ENCODE assay signal across 13 cellular contexts in the genomic region with DNA sequence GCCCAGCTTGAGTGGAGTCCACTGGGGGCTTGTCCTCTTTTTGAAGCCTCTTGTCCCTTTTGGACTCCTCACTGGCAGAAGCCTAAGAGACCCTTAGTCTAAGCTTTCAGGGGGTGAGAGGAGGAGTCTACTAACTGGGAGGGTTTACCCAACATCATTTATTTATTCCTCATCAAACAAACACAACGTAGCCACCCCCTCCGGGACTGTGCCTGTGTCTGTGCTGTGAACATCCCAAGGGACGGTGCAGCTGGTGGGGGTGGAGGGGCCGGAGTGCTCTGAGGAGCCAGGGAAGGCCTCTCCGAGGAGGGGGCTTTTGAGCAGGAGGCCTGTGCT. TPM values are rescaled to one million over a fixed set of nuclear protein-coding genes. Genes with fewer than 3 reads are reported as not detected.
DNase-seq lines count a peak whose midpoint lies in the region; ATAC-seq, FAIRE-seq and TF ChIP-seq lines count a peak whose summit lies in the region.
"Had no signal": no experiment of that assay in that cellular context is flagged by ENCODE, and none has a peak within 500 bp of the region (broad histone marks: within the 10 kb centered on the region; RNA-seq: fewer than 3 reads in every experiment).

No MANE protein-coding gene starts in this region.

- H3K9me2 ChIP-seq in SK-N-SH, result no peaks in the 10 kb centered on the region

- no peaks in the 10 kb centered on the region for H3K27me3 Mint-ChIP-seq in MCF 10A (ENCODE audit: insufficient read depth, unreplicated experiment)

- H3K4me1 Mint-ChIP-seq in MCF 10A (ENCODE audit: insufficient read depth, unreplicated experiment), result peaks cover 41% of the 10 kb centered on the region

- CTCF ChIA-PET in SK-N-SH (lab: Yijun Ruan, JAX) (interaction anchor here (0.5 to 14.3 kb wide), 40 partner anchors 9 to 731 kb away, joined by 3 to 207 read pairs (median 6); partner anchors contain the start of genes KLF11, TAF1B and YWHAQ), MCF 10A (lab: Yijun Ruan, JAX) (interaction anchor here (0.6 to 7.8 kb wide), 39 partner anchors 10 to 555 kb away, joined by 3 to 99 read pairs (median 4); partner anchors contain the start of genes ADAM17 and TAF1B)

- WGBS in SK-N-SH (ENCODE audit: low lambda C conversion rate), result 96% methylated on average over 5 of the region's 5 CpGs
- WGBS in thyroid gland, 2 donors, result 72 to 78% methylated on average over 5 of the region's 5 CpGs

- H3K9me1 ChIP-seq in keratinocyte (ENCODE audit: control insufficient read depth, extremely low read depth, insufficient read depth, low read length), result peaks cover 2% of the 10 kb centered on the region

- no peak overlapping the region for H3K4me3 Mint-ChIP-seq in MCF 10A (ENCODE audit: unreplicated experiment)
- H3K4me3 Mint-ChIP-seq: nephron progenitor cell had no signal

- dilution Hi-C loops in keratinocyte (cut with MboI; ENCODE audit: extremely low pct_ligation_motif_present, low sequenced_read_pairs), result no loop called here

- H3K36me3 ChIP-seq in SK-N-SH (replicated peaks in 1 of 2; ENCODE audit: control insufficient read depth in 1 of 2, insufficient read depth in 2 of 2, low read length in 1 of 2) (no peaks in the 10 kb centered on the region), keratinocyte (ENCODE audit: control insufficient read depth in 2 of 2, extremely low read depth in 1 of 2, insufficient read depth in 2 of 2, low read length in 2 of 2) (no peaks in the 10 kb centered on the region), thyroid gland (no peaks in the 10 kb centered on the region)

- H3K79me2 ChIP-seq in SK-N-SH (ENCODE audit: insufficient read depth) (no peaks in the 10 kb centered on the region), keratinocyte (ENCODE audit: control insufficient read depth, insufficient read depth, low read length) (no peaks in the 10 kb centered on the region)

- FAIRE-seq in keratinocyte (lab: Jason Lieb, UNC), result no peak
- FAIRE-seq: D721Med had no signal

- no peaks in the 10 kb centered on the region for H4K20me1 ChIP-seq in SK-N-SH (ENCODE audit: insufficient read depth)
- H4K20me1 ChIP-seq in keratinocyte (ENCODE audit: control insufficient read depth, extremely low read depth, insufficient read depth, low read length), result no peaks in the 10 kb centered on the region

- no peak overlapping the region for H3K9ac ChIP-seq in SK-N-SH
- peak overlapping the region; percentile 78 for H3K9ac ChIP-seq in keratinocyte (ENCODE audit: control insufficient read depth, extremely low read depth, insufficient read depth, low read length)

- intact Hi-C loops in MCF 10A (cut with micrococcal nuclease) (loop anchor here (2.0 kb wide), 1 partner anchor 634 kb away; no protein-coding TSS in a partner anchor), thyroid gland (cut with DNase I) (loop anchor here (10.0 kb wide), 3 partner anchors 144 to 634 kb away; no protein-coding TSS in a partner anchor)

- TF ChIP-seq RAD21 in SK-N-SH (IDR thresholded peaks at IDR 0.05; ENCODE audit: low read length), result no peak

- H3K27ac Mint-ChIP-seq in MCF 10A (ENCODE audit: low read depth, unreplicated experiment), result peak overlapping the region; percentile 92
- H3K27ac Mint-ChIP-seq: nephron progenitor cell had no signal

- no peak overlapping the region; a peak in 1 of 4 replicates for H3K27ac ChIP-seq in SK-N-SH (ENCODE audit: low read depth in 2 of 2, low read length in 1 of 2)
- H3K27ac ChIP-seq in keratinocyte (ENCODE audit: control insufficient read depth, insufficient read depth, low read length), result peak overlapping the region; percentile 94
- peak overlapping the region in 2 of 3 donors; percentile 10 to 63 for H3K27ac ChIP-seq in thyroid gland
- H3K27ac ChIP-seq: 22Rv1 had no signal

- no peak for TF ChIP-seq POLR2A in thyroid gland (IDR thresholded peaks at IDR 0.05)

- no peaks in the 10 kb centered on the region for H3K9me3 Mint-ChIP-seq in MCF 10A (ENCODE audit: unreplicated experiment)
- H3K9me3 Mint-ChIP-seq: nephron progenitor cell had no signal

- H3K36me3 Mint-ChIP-seq in MCF 10A (ENCODE audit: insufficient read depth, unreplicated experiment), result no peaks in the 10 kb centered on the region

- DNase-seq in SK-N-SH (no peak), MCF 10A (ENCODE audit: unreplicated experiment) (no peak), keratinocyte (ENCODE audit: low read depth, low spot score) (no peak), thyroid gland (no peak)
- no peak for DNase-seq in activated T-cell treated with anti-CD3 and anti-CD28 coated beads, Interleukin-2, amount 50 U/mL, for 1 hour
- DNase-seq: activated CD4-positive, CD25-positive, alpha-beta regulatory T cell treated with anti-CD3 and anti-CD28 coated beads, Interleukin-2, amount 50 U/mL, for 72 hours; amniotic stem cell; nephron progenitor cell had no signal

- TF ChIP-seq CTCF in SK-N-SH (IDR thresholded peaks at IDR 0.05) (no peak), MCF 10A (IDR thresholded peaks at IDR 0.05; ENCODE audit: unreplicated experiment) (no peak), keratinocyte (optimal IDR thresholded peaks at IDR 0.05 in 1 of 3, IDR thresholded peaks at IDR 0.05 in 1 of 3, conservative IDR thresholded peaks at IDR 0.05 in 1 of 3; ENCODE audit: extremely low read depth in 1 of 3, insufficient read depth in 2 of 3, low read length in 3 of 3) (no peak), thyroid gland (IDR thresholded peaks at IDR 0.05) (no peak)

- no peak for ATAC-seq in SK-N-SH treated with all-trans-retinoic acid at 6 μM for 48 hours
- ATAC-seq in GM21737 (IDR thresholded peaks at IDR 0.05; ENCODE audit: unreplicated experiment), result no peak
- no peak for ATAC-seq in activated CD4-positive, CD25-positive, alpha-beta regulatory T cell treated with anti-CD3 and anti-CD28 coated beads, Interleukin-2, amount 50 U/mL, for 24 hours

- POLR2A ChIA-PET in SK-N-SH (lab: Yijun Ruan, JAX) (interaction anchor here (1.5 to 2.5 kb wide), 2 partner anchors 170 to 248 kb away, joined by 4 to 8 read pairs; partner anchors contain the start of gene YWHAQ), MCF 10A (lab: Yijun Ruan, JAX) (interaction anchor here (0.6 to 8.8 kb wide), 23 partner anchors 11 to 592 kb away, joined by 3 to 113 read pairs (median 7); partner anchors contain the start of genes ADAM17, ITGB1BP1, KLF11 and TAF1B)

- H3K4me3 ChIP-seq in SK-N-SH (ENCODE audit: low read depth in 2 of 2, low read length in 1 of 2), result no peak overlapping the region
- H3K4me3 ChIP-seq in keratinocyte (ENCODE audit: control insufficient read depth in 2 of 3, extremely low read depth in 1 of 3, insufficient read depth in 2 of 3, low read depth in 1 of 3, low read length in 3 of 3), result peak overlapping the region in 1 of 3 experiments; percentile 8
- H3K4me3 ChIP-seq in thyroid gland (replicated peaks in 1 of 3), result no peak overlapping the region

- no peaks in the 10 kb centered on the region for H3K27me3 ChIP-seq in SK-N-SH (ENCODE audit: insufficient read depth)
- H3K27me3 ChIP-seq in keratinocyte (ENCODE audit: control insufficient read depth, extremely low read depth, insufficient read depth, low read length), result no peaks in the 10 kb centered on the region
- no peaks in the 10 kb centered on the region for H3K27me3 ChIP-seq in thyroid gland

- no peaks in the 10 kb centered on the region for H3K9me3 ChIP-seq in SK-N-SH
- no peaks in the 10 kb centered on the region for H3K9me3 ChIP-seq in keratinocyte (ENCODE audit: control insufficient read depth, low read depth, low read length)
- no peaks in the 10 kb centered on the region for H3K9me3 ChIP-seq in thyroid gland

- no peak for TF ChIP-seq EP300 in SK-N-SH (IDR thresholded peaks at IDR 0.05; ENCODE audit: borderline replicate concordance in 1 of 2, low read depth in 1 of 2, low read length in 1 of 2)

- H2AFZ ChIP-seq in SK-N-SH (ENCODE audit: low read depth), result peak overlapping the region; percentile 48; the same call in 1 of the 2 replicates
- H2AFZ ChIP-seq in keratinocyte (ENCODE audit: control insufficient read depth, low read length), result no peak overlapping the region

- no TSS peak for BruUV-seq in MCF 10A (replicated peaks; lab: Mats Ljungman, UMichigan)

- peaks cover 12% of the 10 kb centered on the region for H3F3A ChIP-seq in SK-N-SH (replicated peaks; ENCODE audit: insufficient read depth)

- H3K4me1 ChIP-seq in SK-N-SH (ENCODE audit: control insufficient read depth in 1 of 2, insufficient read depth in 2 of 2, low read depth in 1 of 2, low read length in 1 of 2) (peaks cover 9 to 15% of the 10 kb centered on the region in 2 experiments; a peak in 3 of 4 replicates), keratinocyte (ENCODE audit: control insufficient read depth, extremely low read depth, insufficient read depth, low read length) (peaks cover 46% of the 10 kb centered on the region), thyroid gland (peaks cover 0 to 4% of the 10 kb centered on the region in 2 donors)

- H3K4me2 ChIP-seq in SK-N-SH (peak overlapping the region; percentile 6; the same call in 1 of the 2 replicates), keratinocyte (ENCODE audit: control insufficient read depth, extremely low read depth, insufficient read depth, low read depth, low read length) (peak overlapping the region; percentile 93)

TF ChIP-seq in SK-N-SH treated with all-trans-retinoic acid at 6 μM for 48 hours, 23 proteins besides CTCF, POLR2A, EP300 and RAD21:
- TF ChIP-seq ZFP30 (CRISPR knock-in tag; IDR thresholded peaks at IDR 0.05), result no peak
- TF ChIP-seq RARB (CRISPR knock-in tag; IDR thresholded peaks at IDR 0.05), result no peak

RNA-seq across cellular contexts. Expression of gene TAF1B, which starts 42.7 kb away (rescaled TPM):
- 7.8 and 8.3 TPM in 2 replicates for polyA plus RNA-seq in SK-N-SH (2012; rRNA removed)
- 10.9 and 13.0 TPM in 2 replicates for polyA plus RNA-seq in SK-N-SH (2012; cell fraction: cytosol; rRNA removed)
- 5.7 and 11.1 TPM in 2 replicates for polyA plus RNA-seq in SK-N-SH (2012; cell fraction: nucleus; rRNA removed)
- 19.7 and 25.5 TPM in 2 replicates for total RNA-seq in MCF 10A (2022)
- polyA plus RNA-seq in keratinocyte, result 10.2 to 16.5 TPM (median 13.2 TPM) in 3 replicates
- polyA plus RNA-seq in keratinocyte (2011; ENCODE audit: low read depth), result 5.4 TPM
- 7.1 and 14.3 TPM in 2 replicates for polyA plus RNA-seq in keratinocyte (2011; cell fraction: cytosol; rRNA removed)
- polyA plus RNA-seq in keratinocyte (2011; cell fraction: nucleus; rRNA removed), result 17.5 and 18.6 TPM in 2 replicates
- 7.3 and 12.9 TPM in 2 replicates for polyA plus RNA-seq in keratinocyte (2012; ENCODE audit: low replicate concordance)
- 9.2 to 20.1 TPM (median 13.9 TPM) in 3 replicates for polyA minus RNA-seq in keratinocyte
- polyA minus RNA-seq in keratinocyte (2011; cell fraction: cytosol; rRNA and poly(A)+ RNA removed), result 15.3 TPM
- polyA minus RNA-seq in keratinocyte (2011; cell fraction: nucleus; rRNA and poly(A)+ RNA removed), result 13.8 and 30.7 TPM in 2 replicates
- total RNA-seq in thyroid gland, result 10 to 100 TPM; 18.6 to 33.9 (median 25.8) TPM

Comparison
In these comparisons a context has a peak if more than half of its experiments do, and no peak if none do; other contexts are left out.
1. H3K27ac ChIP-seq: peak in keratinocyte (single experiment) and thyroid gland (2 of 3); none in SK-N-SH (0 of 2).